In genomic region chr21:45177039-45177438, GRCh38 we compare ENCODE assay signal across 21 cellular contexts.
"Had no signal": no experiment of that assay in that cellular context is flagged by ENCODE, and none has a peak within 500 bp of the region (broad histone marks: within the 10 kb centered on the region; RNA-seq: fewer than 3 reads in every experiment).

No MANE protein-coding gene starts in this region.

- H3K27me3 ChIP-seq: dorsolateral prefrontal cortex, neutrophil, right atrium auricular region, sigmoid colon, tibial nerve, upper lobe of left lung had no signal

- H3K9me3 Mint-ChIP-seq: naive B cell; natural killer cell treated with Interleukin-12 subunit alpha and Interleukin-12 subunit beta and Interleukin-15 and Interleukin-18, amount 100 ng/mL, for 72 hours; neural crest cell; stimulated activated effector memory CD8-positive, alpha-beta T cell treated with anti-CD3 and anti-CD28 coated beads, Interleukin-12 subunit alpha, Interleukin-12 subunit beta, amount 100 ng/mL, for 72 hours had no signal

- H3K27ac ChIP-seq: dorsolateral prefrontal cortex, lower lobe of right lung, neutrophil, parathyroid adenoma, prostate gland, right atrium auricular region, sigmoid colon, thoracic aorta, tibial nerve, upper lobe of left lung had no signal

- H3K4me3 ChIP-seq: dorsolateral prefrontal cortex, lower lobe of right lung, mucosa of descending colon, prostate gland, right atrium auricular region, sigmoid colon, thoracic aorta, tibial nerve, upper lobe of left lung had no signal

- DNase-seq: dorsolateral prefrontal cortex; effector CD4-positive, alpha-beta T cell; left ventricle myocardium superior; lower lobe of right lung; mucosa of descending colon; naive B cell; stimulated activated CD4-positive, alpha-beta T cell treated with anti-CD3 and anti-CD28 coated beads, Interleukin-2, amount 100 ng/mL, for 24 hours; stimulated activated CD4-positive, alpha-beta T cell treated with anti-CD3 and anti-CD28 coated beads, Interleukin-4, amount 100 ng/mL, for 24 hours; stimulated activated naive CD8-positive, alpha-beta T cell treated with anti-CD3 and anti-CD28 coated beads, Interleukin-15, Interleukin-2, amounts not matched to agents 100 U/mL and 50 U/mL, for 24 hours; substantia nigra; upper lobe of left lung had no signal

- H3K4me1 ChIP-seq: lower lobe of right lung, parathyroid adenoma, prostate gland, right atrium auricular region, sigmoid colon, tibial nerve, upper lobe of left lung had no signal

- H3K27ac Mint-ChIP-seq: naive B cell; natural killer cell treated with Interleukin-12 subunit alpha and Interleukin-12 subunit beta and Interleukin-15 and Interleukin-18, amount 100 ng/mL, for 72 hours; stimulated activated effector memory CD8-positive, alpha-beta T cell treated with anti-CD3 and anti-CD28 coated beads, Interleukin-12 subunit alpha, Interleukin-12 subunit beta, amount 100 ng/mL, for 72 hours had no signal

- H3K36me3 Mint-ChIP-seq: natural killer cell treated with Interleukin-12 subunit alpha and Interleukin-12 subunit beta and Interleukin-15 and Interleukin-18, amount 100 ng/mL, for 72 hours had no signal

- H3K4me1 Mint-ChIP-seq: stimulated activated effector memory CD8-positive, alpha-beta T cell treated with anti-CD3 and anti-CD28 coated beads, Interleukin-12 subunit alpha, Interleukin-12 subunit beta, amount 100 ng/mL, for 72 hours had no signal

- ATAC-seq: left ventricle myocardium superior; lower lobe of right lung; mucosa of descending colon; natural killer cell treated with Interleukin-12 subunit alpha and Interleukin-12 subunit beta and Interleukin-15 and Interleukin-18, amount 100 ng/mL, for 72 hours; stimulated activated effector memory CD8-positive, alpha-beta T cell treated with anti-CD3 and anti-CD28 coated beads, Interleukin-12 subunit alpha, Interleukin-12 subunit beta, amount 100 ng/mL, for 72 hours; stimulated activated naive CD8-positive, alpha-beta T cell treated with anti-CD3 and anti-CD28 coated beads, Interleukin-15, Interleukin-2, amounts not matched to agents 100 U/mL and 50 U/mL, for 24 hours had no signal

- H3K79me2 ChIP-seq: parathyroid adenoma had no signal

- H3K4me3 Mint-ChIP-seq: natural killer cell treated with Interleukin-12 subunit alpha and Interleukin-12 subunit beta and Interleukin-15 and Interleukin-18, amount 100 ng/mL, for 72 hours; neural crest cell; stimulated activated effector memory CD8-positive, alpha-beta T cell treated with anti-CD3 and anti-CD28 coated beads, Interleukin-12 subunit alpha, Interleukin-12 subunit beta, amount 100 ng/mL, for 72 hours had no signal

- H2AFZ ChIP-seq: parathyroid adenoma had no signal

- H3K9ac ChIP-seq: parathyroid adenoma had no signal

- H3K27me3 Mint-ChIP-seq: naive B cell; natural killer cell treated with Interleukin-12 subunit alpha and Interleukin-12 subunit beta and Interleukin-15 and Interleukin-18, amount 100 ng/mL, for 72 hours had no signal

- H3K9me3 ChIP-seq: lower lobe of right lung, mucosa of descending colon, neutrophil, prostate gland, right atrium auricular region, sigmoid colon, thoracic aorta, tibial nerve, upper lobe of left lung had no signal
